1 cellular context compared by ENCODE assay signal in the genomic region with DNA sequence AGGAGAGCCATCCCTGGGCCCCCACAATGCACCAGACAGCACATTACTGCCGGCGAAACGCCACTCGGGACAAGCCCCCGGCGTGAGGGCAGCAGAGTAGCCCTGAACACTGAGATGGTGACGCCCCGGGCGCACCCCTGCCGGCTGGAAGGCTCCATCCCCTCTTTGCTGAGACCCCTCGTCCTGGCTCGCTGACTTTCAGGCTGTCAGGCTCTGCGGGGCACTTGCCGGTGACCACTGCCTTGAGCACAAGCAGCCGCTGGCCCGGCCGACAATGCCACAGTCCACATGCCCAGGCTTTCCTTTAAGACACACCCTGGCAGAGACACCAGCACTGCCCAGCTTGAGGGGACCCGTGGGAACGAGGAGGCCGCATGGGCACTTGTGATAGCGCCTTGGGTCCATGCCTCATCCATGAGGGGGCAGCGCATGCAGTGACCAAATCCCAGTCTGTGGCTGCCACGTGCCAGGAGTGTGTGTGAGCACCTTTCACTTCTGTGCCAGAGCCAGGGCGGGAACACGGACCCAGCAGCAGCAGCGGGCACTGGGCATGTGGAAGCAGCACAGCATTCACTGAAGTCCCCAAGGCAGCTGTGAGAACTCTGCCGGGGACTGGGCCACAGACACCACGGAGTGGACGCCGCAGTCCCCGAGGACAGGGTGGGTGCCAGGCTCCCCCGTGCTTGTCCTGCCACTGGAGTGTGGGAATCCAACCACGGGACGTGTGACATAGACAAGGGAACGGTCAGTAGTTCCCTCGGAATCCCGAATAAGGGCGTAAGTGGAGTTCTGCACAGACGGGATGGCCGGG.
TF ChIP-seq lines count a peak whose summit lies in the region.

No MANE protein-coding gene starts in this region.

TF ChIP-seq in H1, 55 proteins besides CTCF, POLR2A, EP300 and RAD21:
- TF ChIP-seq RFX5 (IDR thresholded peaks at IDR 0.05; ENCODE audit: borderline replicate concordance, low read depth, low read length): no peak
- TF ChIP-seq, protein P1, sequence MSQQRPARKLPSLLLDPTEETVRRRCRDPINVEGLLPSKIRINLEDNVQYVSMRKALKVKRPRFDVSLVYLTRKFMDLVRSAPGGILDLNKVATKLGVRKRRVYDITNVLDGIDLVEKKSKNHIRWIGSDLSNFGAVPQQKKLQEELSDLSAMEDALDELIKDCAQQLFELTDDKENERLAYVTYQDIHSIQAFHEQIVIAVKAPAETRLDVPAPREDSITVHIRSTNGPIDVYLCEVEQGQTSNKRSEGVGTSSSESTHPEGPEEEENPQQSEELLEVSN (IDR thresholded peaks at IDR 0.05): no peak
- no peak for TF ChIP-seq CREB1 (IDR thresholded peaks at IDR 0.05)
- no peak for TF ChIP-seq ZNF274 (IDR thresholded peaks at IDR 0.05; ENCODE audit: borderline replicate concordance, extremely low read depth, low read length)
- TF ChIP-seq CEBPB (IDR thresholded peaks at IDR 0.05; ENCODE audit: low read depth, low read length): no peak
- TF ChIP-seq BCL11A (IDR thresholded peaks at IDR 0.05; ENCODE audit: low read depth in 2 of 2, low read length in 2 of 2): no peak
- TF ChIP-seq SP4 (IDR thresholded peaks at IDR 0.05; ENCODE audit: low read length): no peak
- no peak for TF ChIP-seq RBBP5 (IDR thresholded peaks at IDR 0.05; ENCODE audit: borderline replicate concordance, low read depth, low read length)
- TF ChIP-seq NANOG (IDR thresholded peaks at IDR 0.05; ENCODE audit: insufficient read depth, low read depth, low read length, poor library complexity, severe bottlenecking): no peak
- no peak for TF ChIP-seq KDM4A (IDR thresholded peaks at IDR 0.05; ENCODE audit: low read depth, low read length, severe bottlenecking)
- TF ChIP-seq YY1 (IDR thresholded peaks at IDR 0.05; ENCODE audit: low read depth, low read length): no peak
- TF ChIP-seq RXRA (IDR thresholded peaks at IDR 0.05; ENCODE audit: insufficient read depth, low read depth, low read length): no peak
- TF ChIP-seq CTBP2 (IDR thresholded peaks at IDR 0.05; ENCODE audit: borderline replicate concordance, insufficient read depth, insufficient read length, low read length): no peak
- TF ChIP-seq CBX8 (IDR thresholded peaks at IDR 0.05; ENCODE audit: borderline replicate concordance, low read depth, low read length): no peak
